In the genomic region with DNA sequence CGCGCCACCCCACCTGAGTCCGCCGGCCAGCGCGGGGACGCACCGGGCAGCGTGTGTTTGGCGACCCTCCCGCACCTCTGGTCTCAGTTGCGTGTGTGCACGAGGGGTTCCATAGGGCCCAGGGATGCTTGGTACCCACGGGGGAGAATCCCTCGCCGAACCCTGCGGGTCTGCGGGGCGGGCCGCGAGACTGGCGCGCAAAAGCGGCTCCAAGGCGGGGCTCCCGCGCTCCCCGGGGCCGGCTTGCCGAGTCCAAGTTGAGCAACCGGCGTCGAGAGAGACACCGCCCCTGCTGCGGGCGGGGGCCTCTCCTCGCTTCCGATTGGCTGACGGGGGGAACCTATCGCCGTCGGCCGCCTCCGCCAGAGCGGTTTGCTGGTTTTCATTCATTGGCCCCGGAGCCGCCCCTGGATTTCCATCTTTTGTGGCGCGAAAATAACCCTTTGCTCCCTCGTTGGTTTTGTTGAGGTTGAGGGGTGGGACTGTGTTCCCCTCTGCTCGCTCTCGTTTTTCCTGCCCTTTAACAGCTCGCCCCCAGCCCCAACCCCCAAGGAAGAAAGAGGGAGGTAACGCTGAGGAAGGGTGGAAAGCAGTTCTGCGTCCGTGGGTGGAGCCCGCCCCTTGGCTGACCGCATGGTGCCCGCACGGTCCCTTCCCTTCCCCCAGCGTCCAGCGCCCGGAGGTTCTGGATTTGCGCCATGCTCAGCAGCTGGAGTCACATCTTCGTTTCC, we compare ENCODE assay signal across 8 cellular contexts. TPM values are rescaled to one million over a fixed set of nuclear protein-coding genes. Genes with fewer than 3 reads are reported as not detected.
DNase-seq lines count a peak whose midpoint lies in the region; ATAC-seq, FAIRE-seq and TF ChIP-seq lines count a peak whose summit lies in the region.

No MANE protein-coding gene starts in this region.

- H3F3A ChIP-seq in SU-DHL-6 (ENCODE audit: insufficient read depth) = peaks cover 86% of the 10 kb centered on the region

- DNase-seq in AG04450 (ENCODE audit: low read depth, low spot score) = peak; percentile 89
- peak; percentile 97 to 100 (median 100) for DNase-seq in NCI-H1417 (lab: John Stamatoyannopoulos, UW)
- DNase-seq in bronchial epithelial cell (ENCODE audit: low read depth) = peak; percentile 73
- DNase-seq in left kidney (ENCODE audit: low read depth, low spot score) = peak; percentile 99
- DNase-seq in stimulated activated CD8-positive, alpha-beta memory T cell treated with anti-CD3 and anti-CD28 coated beads, Interleukin-4, amount 100 ng/mL, for 24 hours (ENCODE audit: low read depth) = peak; percentile 52

- TF ChIP-seq CTCF in AG04450 (IDR thresholded peaks at IDR 0.05; ENCODE audit: low read depth, low read length) = no peak
- no peak for TF ChIP-seq CTCF in SU-DHL-6 (IDR thresholded peaks at IDR 0.05; ENCODE audit: insufficient read depth, low read length, poor library complexity, severe bottlenecking)
- no peak for TF ChIP-seq CTCF in bronchial epithelial cell (IDR thresholded peaks at IDR 0.05; ENCODE audit: insufficient read depth, low read length, severe bottlenecking)

- peaks cover 41% of the 10 kb centered on the region for H3K79me2 ChIP-seq in SU-DHL-6 (ENCODE audit: insufficient read depth, low read length)

- ATAC-seq in GM18517 (IDR thresholded peaks at IDR 0.05; ENCODE audit: unreplicated experiment) (peak; percentile 55), HG02884 (IDR thresholded peaks at IDR 0.05; ENCODE audit: unreplicated experiment) (peak; percentile 57)

- H3K27me3 ChIP-seq in AG04450 (ENCODE audit: control insufficient read depth, insufficient read depth, low read length) = no peaks in the 10 kb centered on the region
- H3K27me3 ChIP-seq in SU-DHL-6 (ENCODE audit: low read length) = no peaks in the 10 kb centered on the region
- H3K27me3 ChIP-seq in bronchial epithelial cell (ENCODE audit: control insufficient read depth, insufficient read depth, low read length) = peaks cover 41% of the 10 kb centered on the region

- CTCF ChIA-PET in AG04450 (lab: Charles Lee) = interaction anchor here (2.3 kb wide), 1 partner anchor 201 kb away, joined by 13 read pairs; no protein-coding TSS in a partner anchor

- no peak overlapping the region for H3K27ac ChIP-seq in AG04450 (ENCODE audit: low read depth, low read length)
- peak overlapping the region; percentile 96 for H3K27ac ChIP-seq in SU-DHL-6 (ENCODE audit: low read depth, low read length)

- H3K4me2 ChIP-seq in SU-DHL-6 (ENCODE audit: low read depth, low read length, poor library complexity, severe bottlenecking) = peak overlapping the region; percentile 100

- H3K9ac ChIP-seq in SU-DHL-6 (ENCODE audit: low read length) = peak overlapping the region; percentile 92

- H3K9me3 ChIP-seq in AG04450 (ENCODE audit: control insufficient read depth, insufficient read depth, low read length) (no peaks in the 10 kb centered on the region), SU-DHL-6 (ENCODE audit: insufficient read depth, low read length) (no peaks in the 10 kb centered on the region)

- H3K4me3 ChIP-seq in AG04450 (ENCODE audit: low read depth, low read length) = peak overlapping the region; percentile 84
- H3K4me3 ChIP-seq in SU-DHL-6 (ENCODE audit: insufficient read depth, low read length, poor library complexity, severe bottlenecking) = peak overlapping the region; percentile 69
- peak overlapping the region; percentile 36 for H3K4me3 ChIP-seq in bronchial epithelial cell (ENCODE audit: low read depth, low read length)

- no peak for FAIRE-seq in bronchial epithelial cell (lab: Jason Lieb, UNC)

- no peaks in the 10 kb centered on the region for H4K20me1 ChIP-seq in SU-DHL-6 (ENCODE audit: low read depth, low read length)

- H3K36me3 ChIP-seq in SU-DHL-6 (ENCODE audit: low read length) = no peaks in the 10 kb centered on the region
- H3K36me3 ChIP-seq in bronchial epithelial cell (ENCODE audit: control insufficient read depth, insufficient read depth, low read length) = no peaks in the 10 kb centered on the region

- POLR2A ChIA-PET in AG04450 (lab: Yijun Ruan, JAX) = no interaction called here

- H2AFZ ChIP-seq in SU-DHL-6 (ENCODE audit: low read depth, low read length, severe bottlenecking) = peak overlapping the region; percentile 75

- H3K9me2 ChIP-seq in SU-DHL-6 (replicated peaks; ENCODE audit: insufficient read depth, low read length) = no peaks in the 10 kb centered on the region

RNA-seq across cellular contexts. Expression of a gene that starts 4.0 kb away (rescaled TPM):
- polyA plus RNA-seq in AG04450 (2011; rRNA removed) = 78.5 and 98.2 TPM in 2 replicates
- polyA minus RNA-seq in AG04450 (2011; rRNA and poly(A)+ RNA removed) = 97.8 and 99.9 TPM in 2 replicates
- 4.6 and 12.4 TPM in 2 replicates for total RNA-seq in bronchial epithelial cell

RNA-seq across cellular contexts. Expression of a gene that starts 57.5 kb away (rescaled TPM):
- polyA plus RNA-seq in AG04450 (2011; rRNA removed) = 64.6 and 78.8 TPM in 2 replicates
- polyA minus RNA-seq in AG04450 (2011; rRNA and poly(A)+ RNA removed) = 76.4 and 81.8 TPM in 2 replicates
- total RNA-seq in bronchial epithelial cell = 21.3 and 28.4 TPM in 2 replicates
